1 cellular context compared by ENCODE assay signal in the genomic region with DNA sequence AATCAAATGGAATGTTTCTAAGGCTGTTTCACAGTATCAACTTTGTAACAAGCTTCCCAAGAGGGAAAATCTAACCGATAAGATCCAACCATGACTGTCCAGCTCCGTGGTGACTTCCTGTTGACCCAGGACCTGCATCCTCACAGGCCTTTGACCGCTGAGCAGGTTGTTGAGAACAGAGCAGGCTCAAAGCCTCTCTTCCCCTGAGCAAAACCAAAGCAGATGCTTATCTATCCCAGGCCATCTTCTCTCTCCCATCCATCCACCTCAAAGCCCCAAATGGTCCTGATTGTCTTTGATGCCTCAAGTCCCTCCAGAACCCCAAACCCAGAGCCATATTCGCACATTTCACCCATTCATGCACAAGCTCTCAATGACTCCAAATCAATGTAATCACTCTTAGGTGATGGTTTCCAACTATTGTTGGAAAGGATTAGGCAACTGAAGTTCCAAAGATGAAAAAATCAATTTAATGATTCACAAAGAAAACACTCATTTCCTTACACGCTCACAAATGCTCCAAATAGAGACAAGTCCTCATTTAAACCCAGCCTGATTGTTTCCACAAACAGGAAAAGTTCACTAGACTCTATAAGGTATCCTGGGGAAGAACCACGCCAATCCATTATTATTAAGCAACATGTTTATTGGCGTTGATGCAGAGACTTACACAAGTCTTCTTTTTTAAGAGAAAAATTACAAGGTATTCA.
TF ChIP-seq lines count a peak whose summit lies in the region.

No MANE protein-coding gene starts in this region.

TF ChIP-seq in HepG2, 621 proteins besides CTCF, POLR2A, EP300 and RAD21:
- no peak for TF ChIP-seq DDIT3 (CRISPR knock-in tag; IDR thresholded peaks at IDR 0.05)
- 0 out of 2 replicates have a peak, but pooled peaks have one; percentile 26 for TF ChIP-seq RXRB (CRISPR knock-in tag; IDR thresholded peaks at IDR 0.05; ENCODE audit: borderline replicate concordance)
- TF ChIP-seq CEBPB (IDR thresholded peaks at IDR 0.05; ENCODE audit: borderline replicate concordance, low read depth, low read length): no peak
- TF ChIP-seq ZZZ3 (CRISPR knock-in tag; IDR thresholded peaks at IDR 0.05; ENCODE audit: borderline replicate concordance): no peak
- no peak for TF ChIP-seq HNRNPK (IDR thresholded peaks at IDR 0.05; ENCODE audit: low read depth, low read length, poor library complexity, severe bottlenecking)
- TF ChIP-seq, protein P1, sequence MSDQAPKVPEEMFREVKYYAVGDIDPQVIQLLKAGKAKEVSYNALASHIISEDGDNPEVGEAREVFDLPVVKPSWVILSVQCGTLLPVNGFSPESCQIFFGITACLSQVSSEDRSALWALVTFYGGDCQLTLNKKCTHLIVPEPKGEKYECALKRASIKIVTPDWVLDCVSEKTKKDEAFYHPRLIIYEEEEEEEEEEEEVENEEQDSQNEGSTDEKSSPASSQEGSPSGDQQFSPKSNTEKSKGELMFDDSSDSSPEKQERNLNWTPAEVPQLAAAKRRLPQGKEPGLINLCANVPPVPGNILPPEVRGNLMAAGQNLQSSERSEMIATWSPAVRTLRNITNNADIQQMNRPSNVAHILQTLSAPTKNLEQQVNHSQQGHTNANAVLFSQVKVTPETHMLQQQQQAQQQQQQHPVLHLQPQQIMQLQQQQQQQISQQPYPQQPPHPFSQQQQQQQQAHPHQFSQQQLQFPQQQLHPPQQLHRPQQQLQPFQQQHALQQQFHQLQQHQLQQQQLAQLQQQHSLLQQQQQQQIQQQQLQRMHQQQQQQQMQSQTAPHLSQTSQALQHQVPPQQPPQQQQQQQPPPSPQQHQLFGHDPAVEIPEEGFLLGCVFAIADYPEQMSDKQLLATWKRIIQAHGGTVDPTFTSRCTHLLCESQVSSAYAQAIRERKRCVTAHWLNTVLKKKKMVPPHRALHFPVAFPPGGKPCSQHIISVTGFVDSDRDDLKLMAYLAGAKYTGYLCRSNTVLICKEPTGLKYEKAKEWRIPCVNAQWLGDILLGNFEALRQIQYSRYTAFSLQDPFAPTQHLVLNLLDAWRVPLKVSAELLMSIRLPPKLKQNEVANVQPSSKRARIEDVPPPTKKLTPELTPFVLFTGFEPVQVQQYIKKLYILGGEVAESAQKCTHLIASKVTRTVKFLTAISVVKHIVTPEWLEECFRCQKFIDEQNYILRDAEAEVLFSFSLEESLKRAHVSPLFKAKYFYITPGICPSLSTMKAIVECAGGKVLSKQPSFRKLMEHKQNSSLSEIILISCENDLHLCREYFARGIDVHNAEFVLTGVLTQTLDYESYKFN (CRISPR knock-in tag; conservative IDR thresholded peaks at IDR 0.05): 0 out of 2 replicates have a peak, but pooled peaks have one; percentile 12
- TF ChIP-seq FOXP1 (IDR thresholded peaks at IDR 0.05): no peak
- TF ChIP-seq FOXP1 (CRISPR knock-in tag; IDR thresholded peaks at IDR 0.05): 0 out of 2 replicates have a peak, but pooled peaks have one; percentile 6
- no peak for TF ChIP-seq ZNF251 (CRISPR knock-in tag; IDR thresholded peaks at IDR 0.05)
- no peak for TF ChIP-seq POGK (CRISPR knock-in tag; conservative IDR thresholded peaks at IDR 0.05)
- no peak for TF ChIP-seq PHF5A (CRISPR knock-in tag; IDR thresholded peaks at IDR 0.05; ENCODE audit: low read depth, unreplicated experiment)
- TF ChIP-seq ZNF674 (CRISPR knock-in tag; IDR thresholded peaks at IDR 0.05; ENCODE audit: low read depth): no peak
- TF ChIP-seq TAF15 (IDR thresholded peaks at IDR 0.05; ENCODE audit: low read depth, low read length, poor library complexity, severe bottlenecking): no peak
- TF ChIP-seq ETV5 (CRISPR knock-in tag; IDR thresholded peaks at IDR 0.05; ENCODE audit: borderline replicate concordance): 0 out of 2 replicates have a peak, but pooled peaks have one; percentile 11
- TF ChIP-seq, protein P2, sequence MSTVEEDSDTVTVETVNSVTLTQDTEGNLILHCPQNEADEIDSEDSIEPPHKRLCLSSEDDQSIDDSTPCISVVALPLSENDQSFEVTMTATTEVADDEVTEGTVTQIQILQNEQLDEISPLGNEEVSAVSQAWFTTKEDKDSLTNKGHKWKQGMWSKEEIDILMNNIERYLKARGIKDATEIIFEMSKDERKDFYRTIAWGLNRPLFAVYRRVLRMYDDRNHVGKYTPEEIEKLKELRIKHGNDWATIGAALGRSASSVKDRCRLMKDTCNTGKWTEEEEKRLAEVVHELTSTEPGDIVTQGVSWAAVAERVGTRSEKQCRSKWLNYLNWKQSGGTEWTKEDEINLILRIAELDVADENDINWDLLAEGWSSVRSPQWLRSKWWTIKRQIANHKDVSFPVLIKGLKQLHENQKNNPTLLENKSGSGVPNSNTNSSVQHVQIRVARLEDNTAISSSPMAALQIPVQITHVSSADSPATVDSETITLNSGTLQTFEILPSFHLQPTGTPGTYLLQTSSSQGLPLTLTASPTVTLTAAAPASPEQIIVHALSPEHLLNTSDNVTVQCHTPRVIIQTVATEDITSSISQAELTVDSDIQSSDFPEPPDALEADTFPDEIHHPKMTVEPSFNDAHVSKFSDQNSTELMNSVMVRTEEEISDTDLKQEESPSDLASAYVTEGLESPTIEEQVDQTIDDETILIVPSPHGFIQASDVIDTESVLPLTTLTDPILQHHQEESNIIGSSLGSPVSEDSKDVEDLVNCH (CRISPR knock-in tag; IDR thresholded peaks at IDR 0.05): no peak
- no peak for TF ChIP-seq STAG1 (CRISPR knock-in tag; IDR thresholded peaks at IDR 0.05)
- TF ChIP-seq ZBTB38 (CRISPR knock-in tag; IDR thresholded peaks at IDR 0.05): peak; percentile 81; the same call in 1 of the 2 replicates
- peak; percentile 80 for TF ChIP-seq KAT2B (IDR thresholded peaks at IDR 0.05; ENCODE audit: borderline replicate concordance, low read depth, low read length)
- TF ChIP-seq FLYWCH1 (CRISPR knock-in tag; IDR thresholded peaks at IDR 0.05): no peak
- no peak for TF ChIP-seq NFE2L2 (IDR thresholded peaks at IDR 0.05; ENCODE audit: low read length)
- 0 out of 2 replicates have a peak, but pooled peaks have one; percentile 25 for TF ChIP-seq ZNF256 (CRISPR knock-in tag; conservative IDR thresholded peaks at IDR 0.05)
- no peak for TF ChIP-seq CBFB (CRISPR knock-in tag; IDR thresholded peaks at IDR 0.05)
- peak; percentile 12; the same call in 1 of the 2 replicates for TF ChIP-seq RARA (CRISPR knock-in tag; IDR thresholded peaks at IDR 0.05)
